8 cellular contexts compared by ENCODE assay signal in genomic region chr7:25179771-25180591, GRCh38. TPM values are rescaled to one million over a fixed set of nuclear protein-coding genes. Genes with fewer than 3 reads are reported as not detected.
DNase-seq lines count a peak whose midpoint lies in the region; ATAC-seq and TF ChIP-seq lines count a peak whose summit lies in the region.

No MANE protein-coding gene starts in this region.

- ATAC-seq in GM18867 (IDR thresholded peaks at IDR 0.05; ENCODE audit: unreplicated experiment) (peak; percentile 97), HG03095 (IDR thresholded peaks at IDR 0.05; ENCODE audit: unreplicated experiment) (peak; percentile 94)

- in situ Hi-C loops in brain microvascular endothelial cell (cut with HindIII; ENCODE audit: low pct_ligation_motif_present, low sequenced_read_pairs): no loop called here

- CTCF ChIA-PET in AG04449 (lab: Yijun Ruan, JAX): interaction anchor here (0.6 to 1.7 kb wide), 17 partner anchors 9 to 62 kb away, joined by 3 to 22 read pairs (median 4); partner anchors contain the start of gene CYCS

- H3K27me3 ChIP-seq in brain microvascular endothelial cell (replicated peaks): no peaks in the 10 kb centered on the region
- no peaks in the 10 kb centered on the region for H3K27me3 ChIP-seq in skeletal muscle tissue (ENCODE audit: control insufficient read depth in 3 of 3, insufficient read depth in 3 of 3, low read length in 3 of 3)

- peak overlapping the region; percentile 72 to 81 (median 81) for H3K9ac ChIP-seq in skeletal muscle tissue (ENCODE audit: low read depth in 1 of 3, low read length in 3 of 3)

- H3K4me1 ChIP-seq in skeletal muscle tissue (ENCODE audit: control insufficient read depth in 3 of 3, insufficient read depth in 3 of 3, low read length in 3 of 3): peaks cover 4 to 8% (median 7%) of the 10 kb centered on the region in 3 donors

- DNase-seq in AG04449 (ENCODE audit: low read depth, low spot score) (no peak), NCI-H2107 treated with DMSO at 0.1 percent for 48 hours (lab: John Stamatoyannopoulos, UW; ENCODE audit: unreplicated experiment) (peak; percentile 72), UCSD-AML1 (lab: John Stamatoyannopoulos, UW; ENCODE audit: unreplicated experiment) (peak; percentile 85), brain microvascular endothelial cell (peak; percentile 81)

- H3K36me3 ChIP-seq in brain microvascular endothelial cell (replicated peaks) (no peaks in the 10 kb centered on the region), skeletal muscle tissue (ENCODE audit: control insufficient read depth in 3 of 3, insufficient read depth in 3 of 3, low read length in 3 of 3) (no peaks in the 10 kb centered on the region)

- POLR2A ChIA-PET in AG04449 (lab: Yijun Ruan, JAX): no interaction called here

- H3K9me3 ChIP-seq in iPS-18c (ENCODE audit: control insufficient read depth, insufficient read depth, low read length): no peaks in the 10 kb centered on the region
- H3K9me3 ChIP-seq in skeletal muscle tissue (ENCODE audit: control insufficient read depth in 3 of 3, low read length in 3 of 3): no peaks in the 10 kb centered on the region

- TF ChIP-seq CTCF in AG04449 (IDR thresholded peaks at IDR 0.05; ENCODE audit: insufficient read depth, low read length, missing control alignments): peak; percentile 80
- peak; percentile 68 for TF ChIP-seq CTCF in brain microvascular endothelial cell (IDR thresholded peaks at IDR 0.05; ENCODE audit: low read depth, low read length, missing control alignments)

- H3K27ac ChIP-seq in brain microvascular endothelial cell: no peak overlapping the region
- no peak overlapping the region for H3K27ac ChIP-seq in skeletal muscle tissue (ENCODE audit: low read depth, low read length)

- H3K4me3 ChIP-seq in AG04449 (ENCODE audit: low read depth, low read length) (peak overlapping the region; percentile 85), brain microvascular endothelial cell (ENCODE audit: low read depth, low read length) (peak overlapping the region; percentile 81), iPS-18c (ENCODE audit: insufficient read depth, low read depth, low read length) (peak overlapping the region; percentile 66), skeletal muscle tissue (ENCODE audit: low read length in 3 of 3) (peak overlapping the region; percentile 82 to 86 (median 83))

RNA-seq across cellular contexts. Expression of gene NPVF, which starts 48.3 kb away (rescaled TPM):
- total RNA-seq in skeletal muscle tissue: not detected

RNA-seq across cellular contexts. Expression of gene CYCS, which starts 54.9 kb away (rescaled TPM):
- 39.1 TPM for total RNA-seq in skeletal muscle tissue
